Comparison of ENCODE assay signal across 16 cellular contexts in genomic region chr14:93809491-93810420, GRCh38. TPM values are rescaled to one million over a fixed set of nuclear protein-coding genes. Genes with fewer than 3 reads are reported as not detected.
DNase-seq lines count a peak whose midpoint lies in the region; ATAC-seq lines count a peak whose summit lies in the region.
"Not testable (repeated sequence)": the region's sequence is repeated elsewhere in the genome, so short reads cannot be mapped to it uniquely, and the experiment has no call there.
"Had no signal": no experiment of that assay in that cellular context is flagged by ENCODE, and none has a peak within 500 bp of the region (broad histone marks: within the 10 kb centered on the region; RNA-seq: fewer than 3 reads in every experiment).

No MANE protein-coding gene starts in this region.

- not testable (repeated sequence) for H3K4me3 Mint-ChIP-seq in activated CD4-positive, alpha-beta T cell treated with anti-CD3 and anti-CD28 coated beads for 36 hours

- POLR2A ChIA-PET in activated CD4-positive, alpha-beta T cell treated with anti-CD3 and anti-CD28 coated beads for 36 hours (lab: Charles Lee), result not testable (repeated sequence)

- CTCF ChIA-PET in activated CD4-positive, alpha-beta T cell treated with anti-CD3 and anti-CD28 coated beads for 36 hours (lab: Charles Lee), result not testable (repeated sequence)

- DNase-seq in NOMO-1 (lab: John Stamatoyannopoulos, UW; ENCODE audit: unreplicated experiment in 2 of 2), result peak; percentile 19 to 62
- not testable (repeated sequence) for DNase-seq in activated CD4-positive, alpha-beta T cell treated with anti-CD3 and anti-CD28 coated beads for 36 hours; stimulated activated naive CD8-positive, alpha-beta T cell treated with anti-CD3 and anti-CD28 coated beads, Interleukin-15, Interleukin-2, amounts not matched to agents 100 U/mL and 50 U/mL, for 24 hours

- peaks cover 16% of the 10 kb centered on the region for H3K27me3 Mint-ChIP-seq in activated CD4-positive, alpha-beta T cell treated with anti-CD3 and anti-CD28 coated beads for 36 hours

- H3K4me1 Mint-ChIP-seq in activated CD4-positive, alpha-beta T cell treated with anti-CD3 and anti-CD28 coated beads for 36 hours, result peaks cover 14% of the 10 kb centered on the region

- not testable (repeated sequence) for H3K27ac Mint-ChIP-seq in activated CD4-positive, alpha-beta T cell treated with anti-CD3 and anti-CD28 coated beads for 36 hours

- not testable (repeated sequence) for H3K36me3 Mint-ChIP-seq in activated CD4-positive, alpha-beta T cell treated with anti-CD3 and anti-CD28 coated beads for 36 hours (ENCODE audit: low read depth)

- H3K9me3 Mint-ChIP-seq in activated CD4-positive, alpha-beta T cell treated with anti-CD3 and anti-CD28 coated beads for 36 hours (ENCODE audit: low read depth), result peaks cover 16% of the 10 kb centered on the region

- ATAC-seq in GM18517 (IDR thresholded peaks at IDR 0.05; ENCODE audit: unreplicated experiment), result peak; percentile 53
- ATAC-seq in GM19463 (IDR thresholded peaks at IDR 0.05; ENCODE audit: unreplicated experiment), result peak; percentile 58
- ATAC-seq in HG02571 (IDR thresholded peaks at IDR 0.05; ENCODE audit: unreplicated experiment), result peak; percentile 65
- peak; percentile 60 for ATAC-seq in HG03045 (IDR thresholded peaks at IDR 0.05; ENCODE audit: unreplicated experiment)
- ATAC-seq in HG03439 (IDR thresholded peaks at IDR 0.05; ENCODE audit: unreplicated experiment), result peak; percentile 78
- peak; percentile 73 for ATAC-seq in activated CD4-positive, alpha-beta T cell treated with anti-CD3 and anti-CD28 coated beads for 36 hours
- ATAC-seq in stimulated activated naive CD8-positive, alpha-beta T cell treated with anti-CD3 and anti-CD28 coated beads, Interleukin-15, Interleukin-2, amounts not matched to agents 100 U/mL and 50 U/mL, for 24 hours, result peak; percentile 19

- intact Hi-C loops in activated CD4-positive, alpha-beta T cell treated with anti-CD3 and anti-CD28 coated beads for 36 hours (cut with DNase I, micrococcal nuclease), result loop anchor here in 1 of 2 experiments (5.0 to 10.0 kb wide), 2 partner anchors 83 to 195 kb away; no protein-coding TSS in a partner anchor

RNA-seq across cellular contexts. Expression of gene PRIMA1, which starts 21.5 kb away (rescaled TPM):
- not detected for total RNA-seq in activated CD4-positive, alpha-beta T cell treated with anti-CD3 and anti-CD28 coated beads for 36 hours
- total RNA-seq: activated B cell treated with CpG ODN at 0.5 μM for 24 hours; activated T-helper 2 cell treated with anti-CD3 and anti-CD28 coated beads, Interferon-gamma antibody, Interleukin-2, Interleukin-4, amounts not matched to agents 10 μg/mL and 5 μg/mL and 100 μg/mL, durations not matched to agents 14 hours and 24 hours and 36 hours; chondrocyte; IMR-90; natural killer cell treated with Interleukin-12 subunit alpha and Interleukin-12 subunit beta and Interleukin-15 and Interleukin-18, amount 100 ng/mL, for 72 hours; pulmonary artery endothelial cell; SJSA1; T-cell had no signal

Comparison
In these comparisons a context has a peak if more than half of its experiments do, and no peak if none do; other contexts are left out.
1. ATAC-seq: peak in every context shown above with its lines; median percentile 78 in HG03439; 73 in activated CD4-positive, alpha-beta T cell treated with anti-CD3 and anti-CD28 coated beads for 36 hours; 65 in HG02571; 60 in HG03045; 58 in GM19463; 53 in GM18517; 19 in stimulated activated naive CD8-positive, alpha-beta T cell treated with anti-CD3 and anti-CD28 coated beads, Interleukin-15, Interleukin-2, amounts not matched to agents 100 U/mL and 50 U/mL, for 24 hours.